In the genomic region with DNA sequence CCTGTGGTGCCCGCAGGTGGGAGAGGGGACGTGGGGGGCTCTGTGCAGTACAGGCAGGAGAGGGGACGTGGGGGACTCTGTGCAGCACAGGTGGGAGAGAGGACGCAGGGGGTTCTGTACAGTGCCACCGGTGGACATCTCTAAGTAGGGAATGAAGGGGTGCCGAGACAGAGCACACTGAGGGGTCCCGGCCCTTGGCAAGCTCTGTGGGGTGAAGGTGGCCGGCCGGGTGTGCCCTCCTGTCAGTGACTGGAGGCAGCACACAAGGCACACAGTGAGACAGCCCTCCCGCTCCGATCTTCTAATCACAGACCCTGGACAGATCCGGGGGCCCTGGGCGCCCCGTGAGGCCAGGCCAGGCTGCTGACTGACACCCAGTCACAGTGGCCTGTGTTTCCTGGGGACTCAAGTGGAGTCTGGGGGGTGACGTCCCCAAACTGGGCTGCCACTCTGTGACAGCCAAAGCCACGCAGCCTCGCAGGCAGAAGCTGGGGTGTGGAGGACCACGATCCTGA, we compare ENCODE assay signal across 9 cellular contexts. TPM values are rescaled to one million over a fixed set of nuclear protein-coding genes. Genes with fewer than 3 reads are reported as not detected.
A peak's percentile ranks its signal among the peaks of the same experiment; 100 is the strongest.
DNase-seq lines count a peak whose midpoint lies in the region; ATAC-seq, FAIRE-seq and TF ChIP-seq lines count a peak whose summit lies in the region.
"Had no signal": no experiment of that assay in that cellular context is flagged by ENCODE, and none has a peak within 500 bp of the region (broad histone marks: within the 10 kb centered on the region; RNA-seq: fewer than 3 reads in every experiment).

No MANE protein-coding gene starts in this region.

- no peaks in the 10 kb centered on the region for H3K4me1 Mint-ChIP-seq in Caco-2 (ENCODE audit: low read depth, unreplicated experiment)

- H3K9ac ChIP-seq in K562 (ENCODE audit: insufficient read depth in 1 of 2, low read depth in 2 of 2, low read length in 2 of 2) = peak overlapping the region; percentile 27 to 90; a peak in 3 of 4 replicates
- no peak overlapping the region for H3K9ac ChIP-seq in muscle layer of colon (ENCODE audit: low read length)

- H3K4me2 ChIP-seq in K562 (ENCODE audit: insufficient read depth, low read length) = peak overlapping the region; percentile 73

- no peak for FAIRE-seq in K562 (lab: Jason Lieb, UNC)

- ATAC-seq in Right ventricle myocardium inferior (no peak), K562 (no peak; the same call in 2 of the 3 replicates), GM18861 (IDR thresholded peaks at IDR 0.05; ENCODE audit: unreplicated experiment) (no peak)

- peak overlapping the region; percentile 11 for H3K4me3 ChIP-seq in K562
- H3K4me3 ChIP-seq in muscle layer of colon (ENCODE audit: low read depth in 1 of 2, low read length in 2 of 2) = peak overlapping the region; percentile 55
- peak overlapping the region; percentile 1 to 25 for H3K4me3 ChIP-seq in uterus
- H3K4me3 ChIP-seq in Caco-2 (ENCODE audit: low read depth, low read length) = no peak overlapping the region

- CTCF ChIA-PET in K562 (lab: Yijun Ruan, JAX; ENCODE audit: low intra/inter-chr PET ratio) (no interaction called here), Caco-2 (lab: Charles Lee) (no interaction called here)

- TF ChIP-seq CTCF in K562 (IDR thresholded peaks at IDR 0.05 in 2 of 3, conservative IDR thresholded peaks at IDR 0.05 in 1 of 3; ENCODE audit: insufficient read depth in 2 of 3, low read depth in 1 of 3, low read length in 3 of 3) (no peak), uterus (IDR thresholded peaks at IDR 0.05) (no peak), Caco-2 (IDR thresholded peaks at IDR 0.05; ENCODE audit: insufficient read depth in 1 of 2, low read depth in 1 of 2, low read length in 1 of 2, severe bottlenecking in 1 of 2, unreplicated experiment in 1 of 2) (no peak)

- H3K4me1 ChIP-seq in K562 (replicated peaks in 1 of 2; ENCODE audit: control insufficient read depth in 2 of 2, insufficient read depth in 2 of 2, low read length in 2 of 2) = peaks cover 32 to 89% of the 10 kb centered on the region in 2 experiments
- H3K4me1 ChIP-seq in muscle layer of colon (ENCODE audit: insufficient read depth, low read length) = peaks cover 45% of the 10 kb centered on the region
- H3K4me1 ChIP-seq in uterus = peaks cover 0 to 25% of the 10 kb centered on the region in 2 donors
- no peaks in the 10 kb centered on the region for H3K4me1 ChIP-seq in Caco-2

- POLR2A ChIA-PET in K562 (lab: Yijun Ruan, JAX) = interaction anchor here (0.5 to 1.8 kb wide), 5 partner anchors 9 to 74 kb away, joined by 3 to 9 read pairs (median 5); a partner anchor contains a TSS
- POLR2A ChIA-PET in Caco-2 (lab: Charles Lee) = no interaction called here

- TF ChIP-seq POLR2A in K562 (conservative IDR thresholded peaks at IDR 0.05) (no peak), uterus (IDR thresholded peaks at IDR 0.05) (no peak)

- peaks cover 3% of the 10 kb centered on the region for H3K9me1 ChIP-seq in K562 (ENCODE audit: control insufficient read depth, insufficient read depth, low read length)

- H4K20me1 ChIP-seq in K562 (replicated peaks; ENCODE audit: control insufficient read depth, insufficient read depth, low read length) = no peaks in the 10 kb centered on the region

- H3K9me3 ChIP-seq in K562 (replicated peaks; ENCODE audit: control insufficient read depth, insufficient read depth, low read depth, low read length) (no peaks in the 10 kb centered on the region), muscle layer of colon (ENCODE audit: low read length) (no peaks in the 10 kb centered on the region), uterus (no peaks in the 10 kb centered on the region), Caco-2 (peaks cover 5% of the 10 kb centered on the region; the same call in 1 of the 2 replicates)

- 46% methylated on average over 17 of the region's 18 CpGs for WGBS in K562 (ENCODE audit: insufficient coverage, low coverage, missing lambda C conversion rate)

- in situ Hi-C loops in K562 (cut with MboI) = no loop called here

- H3K36me3 Mint-ChIP-seq in Caco-2 (ENCODE audit: insufficient read depth, unreplicated experiment) = peaks cover 13% of the 10 kb centered on the region

- H3K27me3 ChIP-seq in K562 (ENCODE audit: control insufficient read depth in 2 of 2, insufficient read depth in 2 of 2, low read length in 2 of 2) (no peaks in the 10 kb centered on the region), muscle layer of colon (ENCODE audit: control insufficient read depth in 1 of 2, insufficient read depth in 2 of 2, low read length in 2 of 2) (no peaks in the 10 kb centered on the region), uterus (no peaks in the 10 kb centered on the region), Caco-2 (replicated peaks; ENCODE audit: control insufficient read depth, insufficient read depth, low read length) (no peaks in the 10 kb centered on the region)

- no peak for TF ChIP-seq RAD21 in K562 (CRISPR knock-in tag; conservative IDR thresholded peaks at IDR 0.05 in 1 of 2, IDR thresholded peaks at IDR 0.05 in 1 of 2)

- no peak overlapping the region for H3K27ac Mint-ChIP-seq in Caco-2 (ENCODE audit: unreplicated experiment)
- H3K27ac Mint-ChIP-seq: HFFc6 had no signal

- H3K79me2 ChIP-seq in K562 (ENCODE audit: control insufficient read depth, insufficient read depth, low read length) = peaks cover 10% of the 10 kb centered on the region; the same call in 1 of the 3 replicates

- H2AFZ ChIP-seq in K562 (ENCODE audit: low read depth, low read length) = peak overlapping the region; percentile 64

- H3K27ac ChIP-seq in K562 (ENCODE audit: extremely low read depth, low read depth, low read length) (peak overlapping the region; percentile 42; the same call in 2 of the 3 replicates), muscle layer of colon (ENCODE audit: low read depth, low read length) (peak overlapping the region; percentile 80), uterus (peak overlapping the region; percentile 50 to 61)

- no peaks in the 10 kb centered on the region for H3K9me3 Mint-ChIP-seq in Caco-2 (ENCODE audit: unreplicated experiment)
- H3K9me3 Mint-ChIP-seq: HFFc6 had no signal

- intact Hi-C loops in Right ventricle myocardium inferior (cut with DNase I) (loop anchor here (10.0 kb wide), 1 partner anchor 399 kb away; a partner anchor contains a TSS), cardiac septum (cut with DNase I) (no loop called here), K562 (cut with micrococcal nuclease) (no loop called here), uterus (cut with DNase I; ENCODE audit: low total_unique reads) (no loop called here), Caco-2 (cut with micrococcal nuclease; ENCODE audit: unreplicated experiment) (no loop called here)

- no peaks in the 10 kb centered on the region for H3K27me3 Mint-ChIP-seq in Caco-2 (ENCODE audit: insufficient read depth, unreplicated experiment)

- DNase-seq in Right ventricle myocardium inferior (ENCODE audit: missing footprints) = peak; percentile 64
- no peak for DNase-seq in cardiac septum (ENCODE audit: low spot score)
- DNase-seq in K562 (ENCODE audit: extremely low read depth in 1 of 4, low spot score in 3 of 4) = no peak
- DNase-seq in uterus = no peak
- DNase-seq in NCI-H1092 treated with DMSO at 0.1 percent for 48 hours (lab: John Stamatoyannopoulos, UW) = no peak
- no peak for DNase-seq in Caco-2
- DNase-seq: HFFc6 had no signal

- no peak for TF ChIP-seq EP300 in K562 (IDR thresholded peaks at IDR 0.05; ENCODE audit: low read length)

- peaks cover 6% of the 10 kb centered on the region; the same call in 1 of the 3 replicates for H3K36me3 ChIP-seq in K562 (ENCODE audit: control insufficient read depth, insufficient read depth, low read length)
- H3K36me3 ChIP-seq in muscle layer of colon (ENCODE audit: insufficient read depth, low read length) = no peaks in the 10 kb centered on the region
- H3K36me3 ChIP-seq in uterus = no peaks in the 10 kb centered on the region
- no peaks in the 10 kb centered on the region; the same call in 1 of the 2 replicates for H3K36me3 ChIP-seq in Caco-2 (ENCODE audit: control insufficient read depth, insufficient read depth, low read length)

- no TSS peak for BruUV-seq in K562 (replicated peaks; lab: Mats Ljungman, UMichigan)
- no TSS peak for BruUV-seq in Caco-2 (replicated peaks; lab: Mats Ljungman, UMichigan)

- H3K4me3 Mint-ChIP-seq in Caco-2 (ENCODE audit: unreplicated experiment) = no peak overlapping the region
- H3K4me3 Mint-ChIP-seq: HFFc6 had no signal

RNA-seq across cellular contexts. Expression of a gene that starts 11.2 kb away (rescaled TPM):
- total RNA-seq in Right ventricle myocardium inferior (30.6 TPM), cardiac septum (12.6 TPM), K562 (2014; rRNA removed) (0.41 and 1.3 TPM in 2 replicates), K562 (2014; rRNA removed; fragmentation: Illumina TruSeq; extraction: Trizol) (0.22 and 0.45 TPM in 2 replicates), K562 (2015; rRNA removed; fragmentation: Illumina TruSeq; extraction: Trizol) (0.40 and 0.68 TPM in 2 replicates), K562 (2021) (1.9 and 2.6 TPM in 2 replicates), uterus (100 to 1,000 TPM in 1 of 4 donors, 10 to 100 TPM in 3; 10.0 to 110 (median 32.9) TPM), Caco-2 (2022) (1.8 and 3.0 TPM in 2 replicates)
- total RNA-seq in K562 (2011; cell fraction: chromatin; rRNA removed; ENCODE audit: low replicate concordance) = 8.9 and 13.9 TPM in 2 replicates
- total RNA-seq in K562 (2011; cell fraction: nucleolus; rRNA removed) = 11.3 and 14.1 TPM in 2 replicates
- 6.3 and 7.0 TPM in 2 replicates for total RNA-seq in K562 (2011; cell fraction: nucleoplasm; rRNA removed)
- polyA plus RNA-seq in K562 (2011; rRNA removed) (2.5 and 3.6 TPM in 2 replicates), K562 (2014; fragmentation: Illumina TruSeq; extraction: Trizol) (0.46 and 0.64 TPM in 2 replicates), K562 (2014; fragmentation: Nextera tagmentation; extraction: Ambion mirVana) (not detected), K562 (2014; rRNA removed) (0.67 and 1.8 TPM in 2 replicates)
- polyA plus RNA-seq in K562 (2011; cell fraction: cytosol; rRNA removed) = 2.5 and 8.6 TPM in 2 replicates
- 2.9 TPM in 2 replicates for polyA plus RNA-seq in K562 (2011; cell fraction: nucleus; rRNA removed)
- 1.8 and 2.2 TPM in 2 replicates for polyA plus RNA-seq in K562 (2012)
- polyA minus RNA-seq in K562 (2011; rRNA and poly(A)+ RNA removed) = 1.3 and 4.1 TPM in 2 replicates
- polyA minus RNA-seq in K562 (2011; cell fraction: cytosol; rRNA and poly(A)+ RNA removed) = 1.9 and 2.6 TPM in 2 replicates
- polyA minus RNA-seq in K562 (2011; cell fraction: nucleus; rRNA and poly(A)+ RNA removed) = 5.8 and 6.2 TPM in 2 replicates

RNA-seq across cellular contexts. Expression of a gene that starts 32.4 kb away (rescaled TPM):
- 3.6 TPM for total RNA-seq in Right ventricle myocardium inferior
- total RNA-seq in cardiac septum = 2.9 TPM
- total RNA-seq in K562 (2011; cell fraction: chromatin; rRNA removed; ENCODE audit: low replicate concordance) = 0.18 and 0.28 TPM in 2 replicates
- total RNA-seq in K562 (2011; cell fraction: nucleolus; rRNA removed) = 0.17 TPM in 1 of 2 replicates, not detected in the other
- total RNA-seq in K562 (2011; cell fraction: nucleoplasm; rRNA removed) = not detected in 2 replicates
- total RNA-seq in K562 (2014; rRNA removed) = 0.08 and 0.09 TPM in 2 replicates
- total RNA-seq in K562 (2014; rRNA removed; fragmentation: Illumina TruSeq; extraction: Trizol) = not detected in 2 replicates
- 0.04 TPM in 1 of 2 replicates, not detected in the other for total RNA-seq in K562 (2015; rRNA removed; fragmentation: Illumina TruSeq; extraction: Trizol)
- total RNA-seq in K562 (2021) = 0.11 TPM in 1 of 2 replicates, not detected in the other
- 0.08 and 0.14 TPM in 2 replicates for polyA plus RNA-seq in K562 (2011; rRNA removed)
- 0.03 and 0.19 TPM in 2 replicates for polyA plus RNA-seq in K562 (2011; cell fraction: cytosol; rRNA removed)
- 0.09 TPM in 1 of 2 replicates, not detected in the other for polyA plus RNA-seq in K562 (2011; cell fraction: nucleus; rRNA removed)
- polyA plus RNA-seq in K562 (2012) = 0.18 and 0.21 TPM in 2 replicates
- polyA plus RNA-seq in K562 (2014; fragmentation: Illumina TruSeq; extraction: Trizol) = not detected in 2 replicates
- polyA plus RNA-seq in K562 (2014; fragmentation: Nextera tagmentation; extraction: Ambion mirVana) = not detected
- not detected in 2 replicates for polyA plus RNA-seq in K562 (2014; rRNA removed)
- polyA minus RNA-seq in K562 (2011; rRNA and poly(A)+ RNA removed) = 0.36 TPM in 1 of 2 replicates, not detected in the other
- polyA minus RNA-seq in K562 (2011; cell fraction: cytosol; rRNA and poly(A)+ RNA removed) = not detected in 2 replicates
- 0.13 TPM in 1 of 2 replicates, not detected in the other for polyA minus RNA-seq in K562 (2011; cell fraction: nucleus; rRNA and poly(A)+ RNA removed)
- total RNA-seq in uterus = 10 to 100 TPM in 1 of 4 donors, 1 to 10 TPM in 3; 1.3 to 10.6 (median 5.0) TPM
- total RNA-seq in Caco-2 (2022) = 0.25 TPM in 1 of 2 replicates, not detected in the other
